In the genomic region with DNA sequence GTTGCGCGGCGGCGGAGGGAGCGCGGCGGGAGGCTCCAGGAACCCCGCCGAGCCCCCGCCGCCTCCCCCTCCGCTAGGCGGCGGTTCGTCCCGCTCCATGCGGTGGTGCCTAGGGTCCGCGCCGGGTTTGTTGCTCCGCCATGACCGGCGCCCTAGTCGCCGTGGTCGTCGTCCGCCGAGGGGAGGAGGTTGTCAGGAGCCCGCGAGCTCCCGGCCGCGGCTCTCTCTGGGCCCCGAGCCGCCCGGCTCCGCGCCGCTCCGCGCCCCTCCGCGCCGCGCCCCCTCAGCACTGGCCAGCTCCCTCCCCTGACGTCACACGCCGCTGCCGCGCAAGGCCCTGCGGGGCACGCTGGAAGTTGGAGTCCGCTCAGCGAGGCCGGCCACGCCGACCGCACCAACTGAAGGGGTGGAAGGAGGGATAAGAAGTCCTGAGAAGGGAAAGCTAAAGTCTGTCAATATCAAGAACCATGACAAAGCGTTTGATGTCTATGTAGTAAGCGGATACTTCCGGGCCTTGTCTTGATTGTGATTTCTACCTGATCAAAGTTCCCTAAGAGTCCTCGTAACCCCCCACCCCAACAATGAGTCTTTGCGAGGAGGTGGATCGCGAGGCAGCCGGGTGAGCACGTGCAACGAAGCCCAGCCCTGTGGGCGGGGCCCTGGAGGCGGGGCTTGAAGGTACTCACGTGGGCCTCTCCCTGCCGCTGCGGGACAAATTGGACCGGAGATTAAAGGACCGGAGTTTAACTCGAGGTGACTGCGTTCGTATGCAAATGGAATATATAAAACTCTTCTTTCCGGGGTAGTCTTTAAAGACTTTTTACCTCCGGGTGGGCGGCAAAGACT, we compare ENCODE assay signal across 8 cellular contexts. TPM values are rescaled to one million over a fixed set of nuclear protein-coding genes. Genes with fewer than 3 reads are reported as not detected.
DNase-seq lines count a peak whose midpoint lies in the region; ATAC-seq and TF ChIP-seq lines count a peak whose summit lies in the region.

A gene (minus strand): TSS at position 291 of the 846 bp plus-strand sequence.

- intact Hi-C loops in heart left ventricle (cut with DNase I) = loop anchor here in 9 of 10 donors (1.0 to 10.0 kb wide), 9 partner anchors 90 to 606 kb away; a partner anchor contains a TSS
- intact Hi-C loops in posterior cingulate gyrus (cut with DNase I) = loop anchor here (2.0 to 10.0 kb wide), 2 partner anchors 170 to 374 kb away; a partner anchor contains a TSS

- H3K9me3 ChIP-seq in adipocyte (ENCODE audit: control insufficient read depth, low read length) (no peaks in the 10 kb centered on the region), heart left ventricle (no peaks in the 10 kb centered on the region), upper lobe of left lung (no peaks in the 10 kb centered on the region)

- TF ChIP-seq CTCF in GM12875 (IDR thresholded peaks at IDR 0.05; ENCODE audit: borderline replicate concordance, insufficient read depth, low read depth, low read length) (peak; percentile 35), heart left ventricle (IDR thresholded peaks at IDR 0.05) (peak in 11 of 12 donors; percentile 9 to 63 (median 35)), upper lobe of left lung (IDR thresholded peaks at IDR 0.05) (peak in 5 of 6 experiments; percentile 16 to 62 (median 40))

- H3K4me3 ChIP-seq in GM12875 (ENCODE audit: low read depth, low read length) = peak within 1 kb of the TSS; percentile 98
- peak within 1 kb of the TSS; percentile 86 for H3K4me3 ChIP-seq in adipocyte (ENCODE audit: low read length)
- H3K4me3 ChIP-seq in heart left ventricle = peak within 1 kb of the TSS; percentile 68 to 96 (median 90)
- peak within 1 kb of the TSS; percentile 67 to 97 (median 92) for H3K4me3 ChIP-seq in upper lobe of left lung

- TF ChIP-seq EP300 in upper lobe of left lung (IDR thresholded peaks at IDR 0.05) = no peak

- TF ChIP-seq POLR2A in heart left ventricle (IDR thresholded peaks at IDR 0.05) (peak; percentile 9 to 41), upper lobe of left lung (IDR thresholded peaks at IDR 0.05) (peak in 2 of 4 donors; percentile 22 to 75)

- ATAC-seq in HG02759 (IDR thresholded peaks at IDR 0.05; ENCODE audit: unreplicated experiment) (peak; percentile 92), heart left ventricle (peak; percentile 94 to 97 (median 95)), upper lobe of left lung (ENCODE audit: low FRiP score in 2 of 2) (peak; percentile 97)

- H3K27me3 ChIP-seq in adipocyte (replicated peaks; ENCODE audit: control insufficient read depth, insufficient read depth, low read length) (peaks cover 23% of the 10 kb centered on the region), heart left ventricle (peaks cover 0 to 30% (median 10%) of the 10 kb centered on the region in 9 donors), upper lobe of left lung (peaks cover 0 to 5% (median 2%) of the 10 kb centered on the region in 4 donors)

- H3K36me3 ChIP-seq in adipocyte (ENCODE audit: control insufficient read depth, insufficient read depth, low read length, severe bottlenecking) = no peaks in the 10 kb centered on the region
- H3K36me3 ChIP-seq in heart left ventricle = no peaks in the 10 kb centered on the region
- H3K36me3 ChIP-seq in upper lobe of left lung = no peaks in the 10 kb centered on the region

- peak within 1 kb of the TSS in 11 of 12 donors; percentile 50 to 82 (median 70) for H3K27ac ChIP-seq in heart left ventricle
- H3K27ac ChIP-seq in upper lobe of left lung = peak within 1 kb of the TSS; percentile 39 to 87 (median 76)

- H3K4me1 ChIP-seq in adipocyte (ENCODE audit: control insufficient read depth, insufficient read depth, low read length) (peaks cover 10% of the 10 kb centered on the region), heart left ventricle (peaks cover 0 to 52% (median 18%) of the 10 kb centered on the region in 12 donors), upper lobe of left lung (peaks cover 23 to 44% (median 28%) of the 10 kb centered on the region in 4 donors)

- DNase-seq in NCI-H128 (lab: John Stamatoyannopoulos, UW; ENCODE audit: unreplicated experiment) (peak; percentile 97), SW 1271 (lab: John Stamatoyannopoulos, UW) (peak; percentile 90 to 99), adipocyte (ENCODE audit: low read depth) (peak; percentile 98), heart left ventricle (peak; percentile 95 to 98 (median 97)), posterior cingulate gyrus (peak; percentile 91 to 99 (median 94)), upper lobe of left lung (peak; percentile 96 to 99)

- peak within 1 kb of the TSS; percentile 72 for H3K9ac ChIP-seq in adipocyte (ENCODE audit: low read length)

- WGBS in heart left ventricle, 4 donors = 0 to 1% (median 1%) methylated on average over 59 to 82 of the region's 82 CpGs
- WGBS in upper lobe of left lung, 2 donors = 0% methylated on average over 29 to 30 of the region's 82 CpGs

RNA-seq across cellular contexts. Expression of the gene that starts here (rescaled TPM):
- 1 to 10 TPM; 1.1 to 5.7 (median 1.6) TPM for total RNA-seq in heart left ventricle
- under 1 TPM; 0.65 to 0.84 TPM for polyA plus RNA-seq in heart left ventricle
- total RNA-seq in upper lobe of left lung = 10 to 100 TPM in 2 of 6 donors, 1 to 10 TPM in 4; 4.2 to 34.6 (median 8.2) TPM

Comparison
In these comparisons a context has a peak if more than half of its experiments do, and no peak if none do; other contexts are left out.
1. Peak in every context shown above with its lines: DNase-seq, ATAC-seq, H3K4me3 ChIP-seq and H3K27ac ChIP-seq.